ENCODE assay signal across 16 cellular contexts in genomic region chr6:89952361-89952680, GRCh38. TPM values are rescaled to one million over a fixed set of nuclear protein-coding genes. Genes with fewer than 3 reads are reported as not detected.
DNase-seq lines count a peak whose midpoint lies in the region; ATAC-seq and TF ChIP-seq lines count a peak whose summit lies in the region.
"Had no signal": no experiment of that assay in that cellular context is flagged by ENCODE, and none has a peak within 500 bp of the region (broad histone marks: within the 10 kb centered on the region; RNA-seq: fewer than 3 reads in every experiment).

No MANE protein-coding gene starts in this region.

- no peak for TF ChIP-seq POLR2A in esophagus muscularis mucosa (IDR thresholded peaks at IDR 0.05; ENCODE audit: low read depth)

- H3K4me3 Mint-ChIP-seq in activated naive CD4-positive, alpha-beta T cell treated with anti-CD3 and anti-CD28 coated beads, Interleukin-2, amount 10 ng/mL, durations not matched to agents 7 days and 5 days, result peak overlapping the region; percentile 48
- peak overlapping the region; percentile 61 for H3K4me3 Mint-ChIP-seq in central memory CD8-positive, alpha-beta T cell

- H3K4me1 Mint-ChIP-seq in activated naive CD4-positive, alpha-beta T cell treated with anti-CD3 and anti-CD28 coated beads, Interleukin-2, amount 10 ng/mL, durations not matched to agents 7 days and 5 days, result peaks cover 76% of the 10 kb centered on the region
- peaks cover 56% of the 10 kb centered on the region for H3K4me1 Mint-ChIP-seq in central memory CD8-positive, alpha-beta T cell

- H3K27me3 ChIP-seq in SJCRH30 (no peaks in the 10 kb centered on the region), esophagus muscularis mucosa (no peaks in the 10 kb centered on the region)
- H3K27me3 ChIP-seq: BE2C, colonic mucosa, esophagus squamous epithelium, hepatocyte had no signal

- no peak overlapping the region for H3K4me3 ChIP-seq in SJCRH30
- H3K4me3 ChIP-seq in esophagus muscularis mucosa, result no peak overlapping the region
- H3K4me3 ChIP-seq: colonic mucosa, esophagus squamous epithelium, hepatocyte had no signal

- intact Hi-C loops in esophagus muscularis mucosa (cut with DNase I), result no loop called here
- intact Hi-C loops in Right ventricle myocardium superior (cut with DNase I), result no loop called here

- H3K9me3 Mint-ChIP-seq in activated naive CD4-positive, alpha-beta T cell treated with anti-CD3 and anti-CD28 coated beads, Interleukin-2, amount 10 ng/mL, durations not matched to agents 7 days and 5 days, result no peaks in the 10 kb centered on the region
- no peaks in the 10 kb centered on the region for H3K9me3 Mint-ChIP-seq in central memory CD8-positive, alpha-beta T cell

- CTCF ChIA-PET in activated naive CD4-positive, alpha-beta T cell treated with anti-CD3 and anti-CD28 coated beads, Interleukin-2, amount 10 ng/mL, durations not matched to agents 7 days and 5 days (lab: Charles Lee), result interaction anchor here (1.5 to 3.1 kb wide), 4 partner anchors 8 to 264 kb away, joined by 3 to 13 read pairs (median 6); no protein-coding TSS in a partner anchor

- peaks cover 58% of the 10 kb centered on the region for H3K36me3 Mint-ChIP-seq in activated naive CD4-positive, alpha-beta T cell treated with anti-CD3 and anti-CD28 coated beads, Interleukin-2, amount 10 ng/mL, durations not matched to agents 7 days and 5 days
- peaks cover 10% of the 10 kb centered on the region for H3K36me3 Mint-ChIP-seq in central memory CD8-positive, alpha-beta T cell (ENCODE audit: insufficient read depth)

- H3K27ac ChIP-seq in SJCRH30 (peak overlapping the region; percentile 16), substantia nigra (ENCODE audit: low read depth, low read length, poor library complexity, severe bottlenecking) (peak overlapping the region; percentile 71), esophagus muscularis mucosa (replicated peaks in 1 of 4) (no peak overlapping the region)
- H3K27ac ChIP-seq: colonic mucosa, esophagus squamous epithelium had no signal

- TF ChIP-seq EP300 in esophagus muscularis mucosa (IDR thresholded peaks at IDR 0.05), result no peak

- no peaks in the 10 kb centered on the region; the same call in 1 of the 2 replicates for H3K36me3 ChIP-seq in SJCRH30
- H3K36me3 ChIP-seq in esophagus muscularis mucosa, result peaks cover 9 to 24% (median 17%) of the 10 kb centered on the region in 4 donors
- H3K36me3 ChIP-seq: BE2C, colonic mucosa had no signal

- peak; percentile 56 for ATAC-seq in central memory CD8-positive, alpha-beta T cell (replicated peaks; ENCODE audit: extremely low read depth, poor library complexity, severe bottlenecking)
- ATAC-seq in Right ventricle myocardium superior (ENCODE audit: poor library complexity), result no peak
- ATAC-seq: left colon had no signal

- 87% methylated on average over 2 of the region's 2 CpGs for WGBS in esophagus muscularis mucosa

- peaks cover 32% of the 10 kb centered on the region for H3K4me1 ChIP-seq in SJCRH30
- H3K4me1 ChIP-seq in esophagus muscularis mucosa, result no peaks in the 10 kb centered on the region
- H3K4me1 ChIP-seq: colonic mucosa, esophagus squamous epithelium had no signal

- DNase-seq in activated naive CD4-positive, alpha-beta T cell treated with anti-CD3 and anti-CD28 coated beads, Interleukin-2, amount 10 ng/mL, durations not matched to agents 7 days and 5 days, result no peak
- DNase-seq in activated naive CD4-positive, alpha-beta T cell (lab: John Stamatoyannopoulos, UW), result no peak
- DNase-seq in SJCRH30 (no peak), substantia nigra (lab: John Stamatoyannopoulos, UW) (no peak), esophagus muscularis mucosa (ENCODE audit: extremely low spot score) (no peak), Right ventricle myocardium superior (no peak), dermis blood vessel endothelial cell (no peak)
- DNase-seq in central memory CD8-positive, alpha-beta T cell (ENCODE audit: low spot score in 2 of 2), result no peak
- DNase-seq: BE2C, colonic mucosa, esophagus squamous epithelium, left colon had no signal

- TF ChIP-seq CTCF in esophagus muscularis mucosa (IDR thresholded peaks at IDR 0.05), result no peak

- H3K27me3 Mint-ChIP-seq in activated naive CD4-positive, alpha-beta T cell treated with anti-CD3 and anti-CD28 coated beads, Interleukin-2, amount 10 ng/mL, durations not matched to agents 7 days and 5 days, result no peaks in the 10 kb centered on the region
- no peaks in the 10 kb centered on the region for H3K27me3 Mint-ChIP-seq in central memory CD8-positive, alpha-beta T cell

- H3K9me3 ChIP-seq in SJCRH30 (replicated peaks), result no peaks in the 10 kb centered on the region
- H3K9me3 ChIP-seq in esophagus muscularis mucosa, result no peaks in the 10 kb centered on the region
- H3K9me3 ChIP-seq: BE2C, colonic mucosa, esophagus squamous epithelium had no signal

- H3K27ac Mint-ChIP-seq in activated naive CD4-positive, alpha-beta T cell treated with anti-CD3 and anti-CD28 coated beads, Interleukin-2, amount 10 ng/mL, durations not matched to agents 7 days and 5 days, result peak overlapping the region; percentile 92
- peak overlapping the region; percentile 74 for H3K27ac Mint-ChIP-seq in central memory CD8-positive, alpha-beta T cell (ENCODE audit: low read depth)

RNA-seq across cellular contexts. Expression of gene GJA10, which starts 58.1 kb away (rescaled TPM):
- total RNA-seq in SJCRH30 (2014; rRNA removed; shearing (Covaris generic)), result not detected in 2 replicates
- not detected for total RNA-seq in esophagus muscularis mucosa
- total RNA-seq in Right ventricle myocardium superior, result not detected
- total RNA-seq in dermis blood vessel endothelial cell, result not detected in 2 replicates
- total RNA-seq: colonic mucosa, esophagus squamous epithelium, hepatocyte, left colon, OCI-LY7, pulmonary artery endothelial cell, ureter had no signal

Comparison
In these comparisons a context has a peak if more than half of its experiments do, and no peak if none do; other contexts are left out.
1. H3K27ac ChIP-seq: peak in SJCRH30 (single experiment) and substantia nigra (single experiment); none in esophagus muscularis mucosa (0 of 4).